Comparison of ENCODE assay signal across 1 cellular context in genomic region chr3:81742581-81742980, GRCh38.
TF ChIP-seq lines count a peak whose summit lies in the region.

No MANE protein-coding gene starts in this region.

TF ChIP-seq in K562, 482 proteins besides CTCF, POLR2A, EP300 and RAD21:
- TF ChIP-seq E4F1 (CRISPR knock-in tag; IDR thresholded peaks at IDR 0.05; ENCODE audit: borderline replicate concordance) (no peak), SRF (CRISPR knock-in tag; IDR thresholded peaks at IDR 0.05) (no peak), FOXJ2 (tag; IDR thresholded peaks at IDR 0.05) (no peak), ATF4 (CRISPR knock-in tag; IDR thresholded peaks at IDR 0.05) (no peak), RREB1 (CRISPR knock-in tag; IDR thresholded peaks at IDR 0.05) (no peak), USF1 (CRISPR knock-in tag; IDR thresholded peaks at IDR 0.05) (no peak), ZNF23 (CRISPR knock-in tag; IDR thresholded peaks at IDR 0.05) (no peak), ZFX (CRISPR knock-in tag; IDR thresholded peaks at IDR 0.05) (0 out of 2 replicates have a peak, but pooled peaks have one; percentile 16)
